In genomic region chr3:126982125-126982521, GRCh38 we compare ENCODE assay signal across 8 cellular contexts. TPM values are rescaled to one million over a fixed set of nuclear protein-coding genes. Genes with fewer than 3 reads are reported as not detected.
A peak's percentile ranks its signal among the peaks of the same experiment; 100 is the strongest.
DNase-seq lines count a peak whose midpoint lies in the region; ATAC-seq and TF ChIP-seq lines count a peak whose summit lies in the region.

No MANE protein-coding gene starts in this region.

- H3K4me1 Mint-ChIP-seq in T-cell = peaks cover 0 to 17% (median 16%) of the 10 kb centered on the region in 3 donors
- H3K4me1 Mint-ChIP-seq in naive thymus-derived CD8-positive, alpha-beta T cell = peaks cover 5 to 14% (median 12%) of the 10 kb centered on the region in 4 donors

- no peaks in the 10 kb centered on the region for H3K9me3 Mint-ChIP-seq in T-cell
- H3K9me3 Mint-ChIP-seq in naive thymus-derived CD8-positive, alpha-beta T cell = no peaks in the 10 kb centered on the region

- intact Hi-C loops in dorsolateral prefrontal cortex (cut with DNase I) = loop anchor here (1.0 to 10.0 kb wide), 9 partner anchors 229 to 565 kb away; partner anchors contain the start of genes CHCHD6 (in 1 of the 2), CHST13 (in 1 of the 2) and ZXDC (in 1 of the 2)

- peak overlapping the region in 58 of 59 donors; percentile 49 to 81 (median 60) for H3K4me3 ChIP-seq in dorsolateral prefrontal cortex

- peak overlapping the region in 27 of 59 donors; percentile 15 to 85 (median 76) for H3K27ac ChIP-seq in dorsolateral prefrontal cortex
- H3K27ac ChIP-seq in substantia nigra (ENCODE audit: low read depth, low read length, poor library complexity, severe bottlenecking) = peak overlapping the region; percentile 51

- peaks cover 9 to 18% of the 10 kb centered on the region in 2 donors for H3K27me3 Mint-ChIP-seq in T-cell
- peaks cover 11 to 32% (median 19%) of the 10 kb centered on the region in 5 donors for H3K27me3 Mint-ChIP-seq in naive thymus-derived CD8-positive, alpha-beta T cell

- POLR2A ChIA-PET in T-cell (lab: Charles Lee) = no interaction called here
- POLR2A ChIA-PET in naive thymus-derived CD8-positive, alpha-beta T cell (lab: Charles Lee) = interaction anchor here (1.1 kb wide), 1 partner anchor 37 kb away, joined by 3 read pairs; no protein-coding TSS in a partner anchor

- H3K27me3 ChIP-seq in dorsolateral prefrontal cortex = no peaks in the 10 kb centered on the region

- ATAC-seq in HG03066 (IDR thresholded peaks at IDR 0.05; ENCODE audit: low read depth, unreplicated experiment) (peak; percentile 31), T-cell (replicated peaks in 1 of 4) (peak in 3 of 4 experiments; percentile 4 to 54 (median 8))
- peak; percentile 15 to 53 for ATAC-seq in naive thymus-derived CD8-positive, alpha-beta T cell

- peak overlapping the region; percentile 82 to 87 (median 84) for H3K4me3 Mint-ChIP-seq in T-cell
- peak overlapping the region; percentile 76 to 91 (median 86) for H3K4me3 Mint-ChIP-seq in naive thymus-derived CD8-positive, alpha-beta T cell

- no peak for TF ChIP-seq CTCF in dorsolateral prefrontal cortex (IDR thresholded peaks at IDR 0.05 in 54 of 56, conservative IDR thresholded peaks at IDR 0.05 in 2 of 56; ENCODE audit: low read depth in 1 of 56, partially characterized antibody in 56 of 56)

- CTCF ChIA-PET in T-cell (lab: Charles Lee) = interaction anchor here in 1 of 2 donors (1.0 kb wide), 1 partner anchor 70 kb away, joined by 3 read pairs; no protein-coding TSS in a partner anchor

- DNase-seq in activated CD8-positive, alpha-beta memory T cell treated with anti-CD3 and anti-CD28 coated beads for 4 hours (ENCODE audit: low read depth in 2 of 2) = peak; percentile 45 to 63
- DNase-seq in activated CD8-positive, alpha-beta memory T cell treated with anti-CD3 and anti-CD28 coated beads for 24 hours = no peak
- DNase-seq in T-cell (peak in 28 of 34 experiments; percentile 40 to 70 (median 54)), dorsolateral prefrontal cortex (no peak), substantia nigra (lab: John Stamatoyannopoulos, UW) (peak in 3 of 49 donors; percentile 40 to 64 (median 59)), GM03348 (ENCODE audit: low spot score) (no peak)
- DNase-seq in naive thymus-derived CD8-positive, alpha-beta T cell = peak in 5 of 10 donors; percentile 21 to 66 (median 49)

- H3K36me3 Mint-ChIP-seq in T-cell = no peaks in the 10 kb centered on the region
- no peaks in the 10 kb centered on the region for H3K36me3 Mint-ChIP-seq in naive thymus-derived CD8-positive, alpha-beta T cell

- peak overlapping the region; percentile 94 to 95 for H3K27ac Mint-ChIP-seq in T-cell
- peak overlapping the region; percentile 75 to 97 (median 92) for H3K27ac Mint-ChIP-seq in naive thymus-derived CD8-positive, alpha-beta T cell

RNA-seq across cellular contexts. Expression of gene PLXNA1, which starts 0.8 kb away (rescaled TPM):
- total RNA-seq in T-cell = 10 to 100 TPM; 10.9 to 16.9 (median 16.0) TPM
- total RNA-seq in dorsolateral prefrontal cortex = 10 to 100 TPM; 28.6 to 94.1 (median 62.9) TPM
- 10 to 100 TPM; 13.9 to 15.8 TPM for total RNA-seq in naive thymus-derived CD8-positive, alpha-beta T cell
- under 1 TPM; 0.20 to 0.59 (median 0.24) TPM for polyA plus RNA-seq in naive thymus-derived CD8-positive, alpha-beta T cell

Comparison
In these comparisons a context has a peak if more than half of its experiments do, and no peak if none do; other contexts are left out.
1. DNase-seq: peak in activated CD8-positive, alpha-beta memory T cell treated with anti-CD3 and anti-CD28 coated beads for 4 hours (2 of 2) and T-cell (28 of 34); none in activated CD8-positive, alpha-beta memory T cell treated with anti-CD3 and anti-CD28 coated beads for 24 hours (single experiment), dorsolateral prefrontal cortex (0 of 10) and GM03348 (single experiment).
2. Peak in every context shown above with its lines, with median percentiles within 50 percentile points of each other: ATAC-seq.